37 cellular contexts compared by ENCODE assay signal in the genomic region with DNA sequence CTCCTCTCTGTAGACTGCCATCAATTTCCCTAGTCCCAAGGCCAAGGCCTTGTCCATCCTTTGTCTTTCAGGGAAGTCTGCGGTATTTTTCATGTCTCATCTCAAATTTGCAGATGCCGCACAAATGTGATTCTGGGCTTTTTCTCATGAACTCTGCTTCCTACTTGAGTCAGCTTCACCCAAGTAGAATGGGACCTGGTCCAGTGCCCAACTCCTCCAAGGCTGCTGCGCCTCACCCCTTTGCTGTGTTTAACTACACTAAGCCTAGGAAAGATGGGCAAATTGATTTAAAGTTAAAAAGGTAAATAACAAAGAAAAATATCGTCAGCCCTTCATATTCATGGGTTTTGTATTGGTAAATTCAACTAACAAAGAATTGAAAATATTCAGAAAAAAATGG.
"Had no signal": no experiment of that assay in that cellular context is flagged by ENCODE, and none has a peak within 500 bp of the region (broad histone marks: within the 10 kb centered on the region; RNA-seq: fewer than 3 reads in every experiment).

No MANE protein-coding gene starts in this region.

- H3K27ac ChIP-seq: KMS-11 had no signal

- H3K36me3 ChIP-seq: MG63 had no signal

- H3K27me3 ChIP-seq: MG63 had no signal

- DNase-seq: Karpas-422, Kasumi-1, KBM-7, KG1, MG63, MM.1S, MV-4-11, NCI-H1048, NCI-H1092, NCI-H1092 treated with DMSO at 0.1 percent for 48 hours, NCI-H1105, NCI-H1105 treated with DMSO at 0.1 percent for 48 hours, NCI-H1417, NCI-H1417 treated with DMSO at 0.1 percent for 48 hours, NCI-H1436, NCI-H1436 treated with DMSO at 0.1 percent for 48 hours, NCI-H146, NCI-H1694, NCI-H1694 treated with DMSO at 0.1 percent for 48 hours, NCI-H187, NCI-H187 treated with DMSO at 0.1 percent for 48 hours, NCI-H1930, NCI-H2029, NCI-H2029 treated with DMSO at 0.1 percent for 48 hours, NCI-H2081, NCI-H2081 treated with DMSO at 0.1 percent for 48 hours, NCI-H2107, NCI-H2171, NCI-H2171 treated with DMSO at 0.1 percent for 48 hours, NCI-H2227 treated with DMSO at 0.1 percent for 48 hours, NCI-H226, NCI-H345, NCI-H446, NCI-H446 treated with DMSO at 0.1 percent for 48 hours, NCI-H510A, NCI-H510A treated with DMSO at 0.1 percent for 48 hours had no signal

- H3K9me3 ChIP-seq: MG63 had no signal

- H3K4me3 ChIP-seq: MG63 had no signal
